In the genomic region with DNA sequence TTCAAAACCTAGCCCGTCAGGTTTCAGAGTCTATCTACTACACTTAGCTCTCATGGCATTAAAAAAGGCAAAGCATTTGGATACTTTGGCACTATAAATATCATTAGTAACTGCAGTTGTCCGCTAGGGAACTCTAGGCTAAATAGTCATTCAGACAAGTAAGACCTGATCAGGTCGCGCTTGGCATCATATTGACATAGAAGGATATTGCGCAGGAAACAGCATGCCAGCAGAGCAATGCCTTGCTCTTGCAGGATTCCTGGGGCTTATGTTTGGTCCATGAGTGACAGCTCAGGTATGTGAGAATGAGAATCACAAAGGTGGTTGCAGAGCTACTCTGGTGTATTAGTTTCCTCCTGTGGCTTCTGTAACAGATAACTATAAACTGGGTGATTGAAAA, we compare ENCODE assay signal across 10 cellular contexts.
"Had no signal": no experiment of that assay in that cellular context is flagged by ENCODE, and none has a peak within 500 bp of the region (broad histone marks: within the 10 kb centered on the region; RNA-seq: fewer than 3 reads in every experiment).

No MANE protein-coding gene starts in this region.

- H3K27ac ChIP-seq: hepatocyte, transverse colon had no signal

- ATAC-seq: mucosa of descending colon; natural killer cell treated with Interleukin-12 subunit alpha and Interleukin-12 subunit beta and Interleukin-15 and Interleukin-18, amount 100 ng/mL, for 72 hours; sciatic nerve; stimulated activated naive B cell treated with anti-CD40 and anti-IgM and Interleukin-4, amounts not matched to agents 10 μg/mL and 1 μg/mL and 100 μg/mL, for 72 hours had no signal

- H3K4me3 ChIP-seq: hepatocyte, mucosa of descending colon, transverse colon had no signal

- H3K27me3 ChIP-seq: hepatocyte, transverse colon had no signal

- H3K9me3 ChIP-seq: mucosa of descending colon, transverse colon had no signal

- H2AFZ ChIP-seq: hepatocyte had no signal

- H3K4me2 ChIP-seq: hepatocyte had no signal

- DNase-seq: anterior cingulate cortex; mucosa of descending colon; nucleus accumbens; stimulated activated CD4-positive, alpha-beta T cell treated with anti-CD3 and anti-CD28 coated beads, Interleukin-2, amount 100 ng/mL, for 24 hours; stimulated activated naive B cell treated with anti-CD40 and anti-IgM and Interleukin-4, amounts not matched to agents 10 μg/mL and 1 μg/mL and 100 μg/mL, for 72 hours; substantia nigra; transverse colon had no signal

- H3K36me3 ChIP-seq: transverse colon had no signal
